8 cellular contexts compared by ENCODE assay signal in the genomic region with DNA sequence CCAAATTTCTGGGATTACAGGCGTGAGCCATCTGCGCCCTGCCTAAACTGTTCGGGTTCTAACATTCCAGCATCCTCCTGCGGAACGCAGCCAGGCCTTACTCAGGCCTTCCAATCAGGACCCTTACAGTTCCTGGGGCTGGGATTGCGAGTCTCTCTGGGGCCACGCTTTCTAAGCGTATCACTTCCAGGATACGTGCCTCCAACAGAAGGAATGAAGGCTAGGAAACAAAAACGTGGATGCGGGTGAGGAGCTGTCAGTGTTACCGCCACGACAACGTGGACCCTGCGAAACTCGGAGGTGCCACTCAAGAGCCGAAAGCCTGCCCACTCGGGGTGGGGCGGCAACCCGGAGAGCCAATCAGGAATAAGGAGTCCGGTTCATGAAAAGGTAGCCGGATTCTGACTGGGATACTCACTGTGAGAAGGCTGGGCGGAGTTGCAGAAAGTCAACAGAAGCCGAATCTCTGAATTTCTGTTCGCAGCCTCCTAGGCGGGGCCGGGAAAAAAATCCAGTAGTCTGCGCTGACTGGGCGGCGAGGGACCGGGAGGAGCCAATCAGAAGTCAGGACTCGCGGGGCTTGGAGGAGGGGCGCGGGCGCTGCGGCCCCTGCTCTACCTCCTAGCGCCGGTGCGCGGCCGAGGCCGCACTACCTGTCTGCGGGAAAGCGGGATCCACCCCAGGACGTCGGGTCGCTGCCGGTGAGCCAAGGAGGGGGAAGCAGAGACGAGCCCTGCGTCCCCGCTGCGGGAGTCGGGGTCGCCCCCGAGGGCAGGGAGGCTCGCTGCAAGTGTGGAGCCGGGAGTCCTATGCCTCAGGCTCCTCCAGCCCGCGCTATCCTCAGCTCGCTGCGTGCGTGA. TPM values are rescaled to one million over a fixed set of nuclear protein-coding genes. Genes with fewer than 3 reads are reported as not detected.
A peak's percentile ranks its signal among the peaks of the same experiment; 100 is the strongest.
DNase-seq lines count a peak whose midpoint lies in the region; ATAC-seq, FAIRE-seq and TF ChIP-seq lines count a peak whose summit lies in the region.

Gene HYKK (plus strand): TSS at position 607 of the 860 bp plus-strand sequence. CDS start 5,512 bp downstream, outside the sequence.

- no peaks in the 10 kb centered on the region for H3K9me3 ChIP-seq in keratinocyte (ENCODE audit: control insufficient read depth, low read depth, low read length)

- peak within 1 kb of the TSS; percentile 96 for H3K4me2 ChIP-seq in keratinocyte (ENCODE audit: control insufficient read depth, extremely low read depth, insufficient read depth, low read depth, low read length)

- no peaks in the 10 kb centered on the region for H3K9me1 ChIP-seq in keratinocyte (ENCODE audit: control insufficient read depth, extremely low read depth, insufficient read depth, low read length)

- H4K20me1 ChIP-seq in keratinocyte (ENCODE audit: control insufficient read depth, extremely low read depth, insufficient read depth, low read length): no peaks in the 10 kb centered on the region

- H2AFZ ChIP-seq in keratinocyte (ENCODE audit: control insufficient read depth, low read length): peak within 1 kb of the TSS; percentile 99

- H3K9ac ChIP-seq in keratinocyte (ENCODE audit: control insufficient read depth, extremely low read depth, insufficient read depth, low read length): peak within 1 kb of the TSS; percentile 72

- ATAC-seq in GM19035 (IDR thresholded peaks at IDR 0.05; ENCODE audit: unreplicated experiment) (peak; percentile 89), HG03354 (IDR thresholded peaks at IDR 0.05; ENCODE audit: poor library complexity, severe bottlenecking, unreplicated experiment) (peak; percentile 84)

- FAIRE-seq in keratinocyte (lab: Jason Lieb, UNC): peak; percentile 81

- dilution Hi-C loops in keratinocyte (cut with MboI; ENCODE audit: extremely low pct_ligation_motif_present, low sequenced_read_pairs): no loop called here

- H3K4me1 ChIP-seq in keratinocyte (ENCODE audit: control insufficient read depth, extremely low read depth, insufficient read depth, low read length): peaks cover 9% of the 10 kb centered on the region

- peak within 1 kb of the TSS; percentile 56 for H3K27ac ChIP-seq in keratinocyte (ENCODE audit: control insufficient read depth, insufficient read depth, low read length)

- DNase-seq in AG09309 (ENCODE audit: low read depth) (peak; percentile 86), NCI-H446 (lab: John Stamatoyannopoulos, UW) (peak; percentile 88 to 96), cerebellum (ENCODE audit: low spot score) (peak; percentile 97), keratinocyte (ENCODE audit: low read depth, low spot score) (peak; percentile 80)
- DNase-seq in activated CD4-positive, CD25-positive, alpha-beta regulatory T cell treated with anti-CD3 and anti-CD28 coated beads, Interleukin-2, amount 50 U/mL, for 72 hours: peak; percentile 61
- DNase-seq in stimulated activated CD4-positive, alpha-beta T cell treated with anti-CD3 and anti-CD28 coated beads, Interleukin-12 subunit alpha, Interleukin-12 subunit beta, amount 100 ng/mL, for 4 hours: peak; percentile 71

- no peaks in the 10 kb centered on the region for H3K27me3 ChIP-seq in keratinocyte (ENCODE audit: control insufficient read depth, extremely low read depth, insufficient read depth, low read length)

- H3K79me2 ChIP-seq in keratinocyte (ENCODE audit: control insufficient read depth, insufficient read depth, low read length): no peaks in the 10 kb centered on the region

- H3K4me3 ChIP-seq in AG09309 (ENCODE audit: control insufficient read depth, low read depth, low read length) (peak within 1 kb of the TSS; percentile 70), keratinocyte (ENCODE audit: control insufficient read depth in 2 of 3, extremely low read depth in 1 of 3, insufficient read depth in 2 of 3, low read depth in 1 of 3, low read length in 3 of 3) (peak within 1 kb of the TSS; percentile 73 to 81 (median 78))

- TF ChIP-seq CTCF in AG09309 (IDR thresholded peaks at IDR 0.05; ENCODE audit: control insufficient read depth, insufficient read depth, low read depth, low read length, missing control alignments) (no peak), keratinocyte (optimal IDR thresholded peaks at IDR 0.05 in 1 of 3, IDR thresholded peaks at IDR 0.05 in 1 of 3, conservative IDR thresholded peaks at IDR 0.05 in 1 of 3; ENCODE audit: extremely low read depth in 1 of 3, insufficient read depth in 2 of 3, low read length in 3 of 3) (peak in 1 of 3 experiments; percentile 41)

- H3K36me3 ChIP-seq in keratinocyte (ENCODE audit: control insufficient read depth in 2 of 2, extremely low read depth in 1 of 2, insufficient read depth in 2 of 2, low read length in 2 of 2): no peaks in the 10 kb centered on the region

RNA-seq across cellular contexts. Expression of gene HYKK, which starts in this region (rescaled TPM):
- 1.00 TPM for total RNA-seq in cerebellum
- 1.9 to 3.9 TPM (median 2.2 TPM) in 3 replicates for polyA plus RNA-seq in keratinocyte
- 0.79 TPM for polyA plus RNA-seq in keratinocyte (2011; ENCODE audit: low read depth)
- polyA plus RNA-seq in keratinocyte (2011; cell fraction: cytosol; rRNA removed): 2.0 and 4.0 TPM in 2 replicates
- 2.4 and 2.5 TPM in 2 replicates for polyA plus RNA-seq in keratinocyte (2011; cell fraction: nucleus; rRNA removed)
- polyA plus RNA-seq in keratinocyte (2012; ENCODE audit: low replicate concordance): 1.6 and 2.2 TPM in 2 replicates
- 0.66 to 2.6 TPM (median 1.6 TPM) in 3 replicates for polyA minus RNA-seq in keratinocyte
- 2.3 TPM for polyA minus RNA-seq in keratinocyte (2011; cell fraction: cytosol; rRNA and poly(A)+ RNA removed)
- polyA minus RNA-seq in keratinocyte (2011; cell fraction: nucleus; rRNA and poly(A)+ RNA removed): 0.53 and 2.2 TPM in 2 replicates

Comparison
In these comparisons a context has a peak if more than half of its experiments do, and no peak if none do; other contexts are left out.
1. Peak in every context shown above with its lines: DNase-seq, ATAC-seq, H3K4me3 ChIP-seq and H3K27ac ChIP-seq.
2. Peak in DNase-seq in cerebellum; RNA of the gene not detected or under 1 TPM.